1 cellular context compared by ENCODE assay signal in the genomic region with DNA sequence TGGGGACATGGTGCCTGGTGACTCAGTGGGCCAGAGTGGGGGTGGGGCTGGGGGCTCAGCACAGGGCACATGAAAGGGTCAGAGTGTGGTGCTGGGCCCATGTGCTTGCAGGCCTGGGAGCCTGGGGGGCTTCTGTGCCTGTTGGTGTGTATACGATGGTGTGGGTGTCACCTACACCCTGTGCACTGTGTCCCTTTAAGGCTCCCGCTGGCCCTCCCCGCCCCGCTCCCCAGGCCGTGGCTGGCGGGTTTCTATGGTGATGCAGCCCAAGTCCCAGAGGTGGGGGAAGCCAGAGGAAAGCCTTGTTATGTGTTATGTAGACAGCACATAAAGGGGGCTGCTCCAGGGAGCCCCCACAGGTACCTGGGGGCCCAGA.
TF ChIP-seq lines count a peak whose summit lies in the region.

No MANE protein-coding gene starts in this region.

TF ChIP-seq in K562, 482 proteins besides CTCF, POLR2A, EP300 and RAD21:
- no peak for TF ChIP-seq HNRNPH1 (optimal IDR thresholded peaks at IDR 0.05; ENCODE audit: low read depth, low read length)
- TF ChIP-seq, protein P1, sequence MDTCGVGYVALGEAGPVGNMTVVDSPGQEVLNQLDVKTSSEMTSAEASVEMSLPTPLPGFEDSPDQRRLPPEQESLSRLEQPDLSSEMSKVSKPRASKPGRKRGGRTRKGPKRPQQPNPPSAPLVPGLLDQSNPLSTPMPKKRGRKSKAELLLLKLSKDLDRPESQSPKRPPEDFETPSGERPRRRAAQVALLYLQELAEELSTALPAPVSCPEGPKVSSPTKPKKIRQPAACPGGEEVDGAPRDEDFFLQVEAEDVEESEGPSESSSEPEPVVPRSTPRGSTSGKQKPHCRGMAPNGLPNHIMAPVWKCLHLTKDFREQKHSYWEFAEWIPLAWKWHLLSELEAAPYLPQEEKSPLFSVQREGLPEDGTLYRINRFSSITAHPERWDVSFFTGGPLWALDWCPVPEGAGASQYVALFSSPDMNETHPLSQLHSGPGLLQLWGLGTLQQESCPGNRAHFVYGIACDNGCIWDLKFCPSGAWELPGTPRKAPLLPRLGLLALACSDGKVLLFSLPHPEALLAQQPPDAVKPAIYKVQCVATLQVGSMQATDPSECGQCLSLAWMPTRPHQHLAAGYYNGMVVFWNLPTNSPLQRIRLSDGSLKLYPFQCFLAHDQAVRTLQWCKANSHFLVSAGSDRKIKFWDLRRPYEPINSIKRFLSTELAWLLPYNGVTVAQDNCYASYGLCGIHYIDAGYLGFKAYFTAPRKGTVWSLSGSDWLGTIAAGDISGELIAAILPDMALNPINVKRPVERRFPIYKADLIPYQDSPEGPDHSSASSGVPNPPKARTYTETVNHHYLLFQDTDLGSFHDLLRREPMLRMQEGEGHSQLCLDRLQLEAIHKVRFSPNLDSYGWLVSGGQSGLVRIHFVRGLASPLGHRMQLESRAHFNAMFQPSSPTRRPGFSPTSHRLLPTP (IDR thresholded peaks at IDR 0.05; ENCODE audit: borderline replicate concordance, extremely low read depth, insufficient read length) = no peak
- TF ChIP-seq TBP (optimal IDR thresholded peaks at IDR 0.05; ENCODE audit: low read depth, low read length) = no peak
- TF ChIP-seq ATF7 (IDR thresholded peaks at IDR 0.05) = no peak
- no peak for TF ChIP-seq POLR2B (IDR thresholded peaks at IDR 0.05; ENCODE audit: low read depth, partially characterized antibody)
- TF ChIP-seq ELK3 (CRISPR knock-in tag; IDR thresholded peaks at IDR 0.05) = no peak
- TF ChIP-seq TARDBP (IDR thresholded peaks at IDR 0.05) = no peak
- TF ChIP-seq SREBF2 (CRISPR knock-in tag; IDR thresholded peaks at IDR 0.05) = no peak
- no peak for TF ChIP-seq PHF20 (IDR thresholded peaks at IDR 0.05; ENCODE audit: partially characterized antibody)
- no peak for TF ChIP-seq NCOA6 (IDR thresholded peaks at IDR 0.05)
- no peak for TF ChIP-seq FOXJ2 (tag; IDR thresholded peaks at IDR 0.05)
- TF ChIP-seq, protein P2, sequence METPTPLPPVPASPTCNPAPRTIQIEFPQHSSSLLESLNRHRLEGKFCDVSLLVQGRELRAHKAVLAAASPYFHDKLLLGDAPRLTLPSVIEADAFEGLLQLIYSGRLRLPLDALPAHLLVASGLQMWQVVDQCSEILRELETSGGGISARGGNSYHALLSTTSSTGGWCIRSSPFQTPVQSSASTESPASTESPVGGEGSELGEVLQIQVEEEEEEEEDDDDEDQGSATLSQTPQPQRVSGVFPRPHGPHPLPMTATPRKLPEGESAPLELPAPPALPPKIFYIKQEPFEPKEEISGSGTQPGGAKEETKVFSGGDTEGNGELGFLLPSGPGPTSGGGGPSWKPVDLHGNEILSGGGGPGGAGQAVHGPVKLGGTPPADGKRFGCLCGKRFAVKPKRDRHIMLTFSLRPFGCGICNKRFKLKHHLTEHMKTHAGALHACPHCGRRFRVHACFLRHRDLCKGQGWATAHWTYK (CRISPR knock-in tag; IDR thresholded peaks at IDR 0.05) = no peak
- no peak for TF ChIP-seq RCOR1 (IDR thresholded peaks at IDR 0.05; ENCODE audit: borderline replicate concordance in 1 of 2, low read depth in 2 of 2, low read length in 2 of 2)
- TF ChIP-seq ERF (CRISPR knock-in tag; IDR thresholded peaks at IDR 0.05) = no peak
- TF ChIP-seq THAP12 (CRISPR knock-in tag; IDR thresholded peaks at IDR 0.05) = no peak
- no peak for TF ChIP-seq XRCC5 (IDR thresholded peaks at IDR 0.05; ENCODE audit: low read depth, low read length)
